Comparison of ENCODE assay signal across 8 cellular contexts in the genomic region with DNA sequence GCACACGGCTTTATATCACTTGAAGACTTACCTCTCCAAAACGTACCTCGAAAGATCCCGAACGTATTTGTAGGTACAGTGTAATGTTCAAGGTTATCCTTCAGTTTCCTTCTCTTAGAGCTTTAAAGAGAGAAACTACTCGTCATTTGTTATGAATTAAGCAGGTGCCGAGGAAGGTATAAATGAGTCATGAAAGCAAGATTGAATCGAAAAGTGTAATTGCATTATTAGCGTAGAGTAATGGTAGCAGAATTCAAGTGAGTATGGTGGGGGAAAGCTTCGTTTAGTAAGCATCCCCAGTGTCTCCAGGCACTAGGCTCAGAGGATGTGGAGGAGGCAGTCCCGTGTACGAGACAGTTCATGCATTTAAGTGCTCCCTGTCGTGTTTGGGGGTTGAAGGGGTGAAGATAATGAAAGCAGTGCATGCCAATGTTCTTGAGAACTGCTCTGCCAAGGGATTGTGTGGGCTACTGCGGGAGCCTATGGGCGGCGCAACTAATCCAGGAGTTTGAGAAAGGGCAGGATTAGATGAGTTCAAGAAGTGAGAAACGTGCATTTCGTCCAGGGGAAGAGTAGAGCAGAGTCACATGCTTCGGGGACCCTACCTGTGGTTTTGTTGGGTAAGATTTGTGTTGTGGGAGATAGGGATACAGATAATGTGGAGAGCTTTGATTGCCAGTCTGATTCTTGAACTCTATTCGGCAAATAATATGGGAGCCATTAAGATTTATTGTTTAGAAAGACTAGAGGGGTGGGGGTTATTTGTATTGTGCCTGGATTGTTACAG. TPM values are rescaled to one million over a fixed set of nuclear protein-coding genes. Genes with fewer than 3 reads are reported as not detected.
DNase-seq lines count a peak whose midpoint lies in the region; ATAC-seq and TF ChIP-seq lines count a peak whose summit lies in the region.

No MANE protein-coding gene starts in this region.

- no peaks in the 10 kb centered on the region for H3K9me3 Mint-ChIP-seq in activated T-helper 1 cell treated with anti-CD3 and anti-CD28 coated beads, Interleukin-12 subunit alpha, Interleukin-12 subunit beta, Interleukin-2, Interleukin-4 antibody, amounts not matched to agents 30 ng/mL and 10 ng/mL and 1 ng/mL, durations not matched to agents 14 hours and 24 hours and 36 hours

- H3K36me3 ChIP-seq in KMS-11 (ENCODE audit: insufficient read depth) = peaks cover 4% of the 10 kb centered on the region; the same call in 1 of the 2 replicates
- H3K36me3 ChIP-seq in thyroid gland = no peaks in the 10 kb centered on the region

- peak; percentile 20 for DNase-seq in activated CD4-positive, alpha-beta T cell treated with anti-CD3 and anti-CD28 coated beads for 48 hours
- DNase-seq in activated CD4-positive, alpha-beta T cell treated with anti-CD3 and anti-CD28 coated beads, Interleukin-2, amount 50 U/mL, for 1 hour = no peak
- peak; percentile 20 for DNase-seq in activated naive CD4-positive, alpha-beta T cell treated with anti-CD3 and anti-CD28 coated beads, Interleukin-2, amount 50 U/mL, for 16 hours
- DNase-seq in kidney tubule cell (ENCODE audit: low spot score) (peak; percentile 25), thyroid gland (peak in 1 of 2 donors; percentile 5)
- no peak for DNase-seq in activated T-helper 1 cell treated with anti-CD3 and anti-CD28 coated beads, Interleukin-12 subunit alpha, Interleukin-12 subunit beta, Interleukin-2, Interleukin-4 antibody, amounts not matched to agents 30 ng/mL and 10 ng/mL and 1 ng/mL, durations not matched to agents 14 hours and 24 hours and 36 hours (ENCODE audit: low spot score)

- H3K36me3 Mint-ChIP-seq in activated T-helper 1 cell treated with anti-CD3 and anti-CD28 coated beads, Interleukin-12 subunit alpha, Interleukin-12 subunit beta, Interleukin-2, Interleukin-4 antibody, amounts not matched to agents 30 ng/mL and 10 ng/mL and 1 ng/mL, durations not matched to agents 14 hours and 24 hours and 36 hours (ENCODE audit: low read depth) = peaks cover 12% of the 10 kb centered on the region

- 0 out of 2 replicates have a peak, but pooled peaks cover 6% of the 10 kb centered on the region for H4K20me1 ChIP-seq in KMS-11 (ENCODE audit: insufficient read depth)

- peak overlapping the region; percentile 69 for H2AFZ ChIP-seq in KMS-11 (ENCODE audit: low read depth)

- no peak for TF ChIP-seq CTCF in KMS-11 (conservative IDR thresholded peaks at IDR 0.05; ENCODE audit: low read depth, low read length)
- TF ChIP-seq CTCF in thyroid gland (IDR thresholded peaks at IDR 0.05) = no peak

- peak overlapping the region; percentile 42 for H3K4me2 ChIP-seq in KMS-11

- H3K27ac ChIP-seq in KMS-11 = peak overlapping the region; percentile 72
- no peak overlapping the region for H3K27ac ChIP-seq in thyroid gland

- H3K4me1 Mint-ChIP-seq in activated T-helper 1 cell treated with anti-CD3 and anti-CD28 coated beads, Interleukin-12 subunit alpha, Interleukin-12 subunit beta, Interleukin-2, Interleukin-4 antibody, amounts not matched to agents 30 ng/mL and 10 ng/mL and 1 ng/mL, durations not matched to agents 14 hours and 24 hours and 36 hours (ENCODE audit: low read depth) = peaks cover 11% of the 10 kb centered on the region

- no peak for ATAC-seq in GM19023 (IDR thresholded peaks at IDR 0.05; ENCODE audit: unreplicated experiment)

- no peak for TF ChIP-seq POLR2A in thyroid gland (IDR thresholded peaks at IDR 0.05)

- no peak overlapping the region for H3K4me3 Mint-ChIP-seq in activated T-helper 1 cell treated with anti-CD3 and anti-CD28 coated beads, Interleukin-12 subunit alpha, Interleukin-12 subunit beta, Interleukin-2, Interleukin-4 antibody, amounts not matched to agents 30 ng/mL and 10 ng/mL and 1 ng/mL, durations not matched to agents 14 hours and 24 hours and 36 hours

- no peaks in the 10 kb centered on the region for H3K27me3 ChIP-seq in KMS-11 (ENCODE audit: insufficient read depth, low read depth)
- no peaks in the 10 kb centered on the region for H3K27me3 ChIP-seq in thyroid gland

- 9 to 10% methylated on average over 20 of the region's 20 CpGs for WGBS in thyroid gland, 2 donors

- peaks cover 43% of the 10 kb centered on the region for H3K79me2 ChIP-seq in KMS-11 (ENCODE audit: insufficient read depth, low read depth)

- peak overlapping the region; percentile 84 for H3K9ac ChIP-seq in KMS-11

- no peaks in the 10 kb centered on the region for H3K9me3 ChIP-seq in thyroid gland

- intact Hi-C loops in thyroid gland (cut with DNase I) = no loop called here
- intact Hi-C loops in activated T-helper 1 cell treated with anti-CD3 and anti-CD28 coated beads, Interleukin-12 subunit alpha, Interleukin-12 subunit beta, Interleukin-2, Interleukin-4 antibody, amounts not matched to agents 30 ng/mL and 10 ng/mL and 1 ng/mL, durations not matched to agents 14 hours and 24 hours and 36 hours (cut with micrococcal nuclease) = loop anchor here (1.0 to 5.0 kb wide), 10 partner anchors 41 to 659 kb away; a partner anchor contains a TSS

- no peak overlapping the region for H3K27ac Mint-ChIP-seq in activated T-helper 1 cell treated with anti-CD3 and anti-CD28 coated beads, Interleukin-12 subunit alpha, Interleukin-12 subunit beta, Interleukin-2, Interleukin-4 antibody, amounts not matched to agents 30 ng/mL and 10 ng/mL and 1 ng/mL, durations not matched to agents 14 hours and 24 hours and 36 hours

- H3K4me3 ChIP-seq in KMS-11 (IDR thresholded peaks at IDR 0.05; ENCODE audit: insufficient read depth, low read depth, low read length) = peak overlapping the region; percentile 38
- peak overlapping the region; percentile 71 to 92 (median 71) for H3K4me3 ChIP-seq in thyroid gland (replicated peaks in 1 of 3)

- H3K4me1 ChIP-seq in KMS-11 (ENCODE audit: low read depth, poor library complexity, severe bottlenecking) (peaks cover 19% of the 10 kb centered on the region), thyroid gland (peaks cover 21 to 23% of the 10 kb centered on the region in 2 donors)

- no peaks in the 10 kb centered on the region for H3K27me3 Mint-ChIP-seq in activated T-helper 1 cell treated with anti-CD3 and anti-CD28 coated beads, Interleukin-12 subunit alpha, Interleukin-12 subunit beta, Interleukin-2, Interleukin-4 antibody, amounts not matched to agents 30 ng/mL and 10 ng/mL and 1 ng/mL, durations not matched to agents 14 hours and 24 hours and 36 hours (ENCODE audit: insufficient read depth)

RNA-seq across cellular contexts. Expression of a gene that starts 0.9 kb away (rescaled TPM):
- 10 to 100 TPM; 18.5 to 27.4 (median 23.2) TPM for total RNA-seq in thyroid gland
- total RNA-seq in activated T-helper 1 cell treated with anti-CD3 and anti-CD28 coated beads, Interleukin-12 subunit alpha, Interleukin-12 subunit beta, Interleukin-2, Interleukin-4 antibody, amounts not matched to agents 30 ng/mL and 10 ng/mL and 1 ng/mL, durations not matched to agents 14 hours and 24 hours and 36 hours = 75.6 and 78.4 TPM in 2 replicates

RNA-seq across cellular contexts. Expression of a gene that starts 41.2 kb away (rescaled TPM):
- total RNA-seq in thyroid gland = 10 to 100 TPM; 14.6 to 70.6 (median 29.1) TPM
- total RNA-seq in activated T-helper 1 cell treated with anti-CD3 and anti-CD28 coated beads, Interleukin-12 subunit alpha, Interleukin-12 subunit beta, Interleukin-2, Interleukin-4 antibody, amounts not matched to agents 30 ng/mL and 10 ng/mL and 1 ng/mL, durations not matched to agents 14 hours and 24 hours and 36 hours = 31.3 and 38.9 TPM in 2 replicates

Comparison
In these comparisons a context has a peak if more than half of its experiments do, and no peak if none do; other contexts are left out.
1. DNase-seq: peak in activated CD4-positive, alpha-beta T cell treated with anti-CD3 and anti-CD28 coated beads for 48 hours (single experiment), activated naive CD4-positive, alpha-beta T cell treated with anti-CD3 and anti-CD28 coated beads, Interleukin-2, amount 50 U/mL, for 16 hours (single experiment) and kidney tubule cell (single experiment); none in activated CD4-positive, alpha-beta T cell treated with anti-CD3 and anti-CD28 coated beads, Interleukin-2, amount 50 U/mL, for 1 hour (single experiment) and activated T-helper 1 cell treated with anti-CD3 and anti-CD28 coated beads, Interleukin-12 subunit alpha, Interleukin-12 subunit beta, Interleukin-2, Interleukin-4 antibody, amounts not matched to agents 30 ng/mL and 10 ng/mL and 1 ng/mL, durations not matched to agents 14 hours and 24 hours and 36 hours (single experiment).